8 cellular contexts compared by ENCODE assay signal in genomic region chr18:53698907-53699306, GRCh38.
A peak's percentile ranks its signal among the peaks of the same experiment; 100 is the strongest.
DNase-seq lines count a peak whose midpoint lies in the region; ATAC-seq, FAIRE-seq and TF ChIP-seq lines count a peak whose summit lies in the region.

No MANE protein-coding gene starts in this region.

- no peaks in the 10 kb centered on the region for H3K4me1 ChIP-seq in astrocyte (ENCODE audit: insufficient read depth, low read length)

- H3K27ac Mint-ChIP-seq in astrocyte (ENCODE audit: unreplicated experiment), result no peak overlapping the region

- H3K27me3 ChIP-seq in MG63 (no peaks in the 10 kb centered on the region), astrocyte (ENCODE audit: insufficient read depth, low read length) (no peaks in the 10 kb centered on the region), kidney epithelial cell (ENCODE audit: control insufficient read depth, insufficient read depth, low read length) (no peaks in the 10 kb centered on the region)

- H3K4me1 Mint-ChIP-seq in astrocyte (ENCODE audit: low read depth, unreplicated experiment), result no peaks in the 10 kb centered on the region

- H3K36me3 Mint-ChIP-seq in astrocyte (ENCODE audit: low read depth, unreplicated experiment), result no peaks in the 10 kb centered on the region

- H3K36me3 ChIP-seq in MG63, result no peaks in the 10 kb centered on the region
- no peaks in the 10 kb centered on the region for H3K36me3 ChIP-seq in astrocyte (ENCODE audit: insufficient read depth, low read length)
- no peaks in the 10 kb centered on the region for H3K36me3 ChIP-seq in kidney epithelial cell (ENCODE audit: control insufficient read depth, insufficient read depth, low read length)

- H3K4me3 Mint-ChIP-seq in astrocyte (ENCODE audit: unreplicated experiment), result no peak overlapping the region

- H3K79me2 ChIP-seq in astrocyte (ENCODE audit: insufficient read depth, low read length), result no peaks in the 10 kb centered on the region

- peaks cover 4% of the 10 kb centered on the region for H3K9me3 Mint-ChIP-seq in astrocyte (ENCODE audit: unreplicated experiment)

- no peaks in the 10 kb centered on the region for H4K20me1 ChIP-seq in astrocyte (ENCODE audit: insufficient read depth, low read length)

- FAIRE-seq in astrocyte (lab: Jason Lieb, UNC), result no peak

- H2AFZ ChIP-seq in astrocyte (ENCODE audit: low read depth, low read length), result no peak overlapping the region

- no peak overlapping the region for H3K4me2 ChIP-seq in astrocyte (ENCODE audit: low read length)

- H3K4me3 ChIP-seq in MG63 (no peak overlapping the region), astrocyte (ENCODE audit: insufficient read depth, low read depth, low read length) (no peak overlapping the region), kidney epithelial cell (ENCODE audit: low read depth, low read length) (no peak overlapping the region)

- no peak overlapping the region for H3K9ac ChIP-seq in astrocyte (ENCODE audit: low read length)

- H3K27ac ChIP-seq in astrocyte (ENCODE audit: low read depth, low read length), result no peak overlapping the region

- TF ChIP-seq CTCF in astrocyte (IDR thresholded peaks at IDR 0.05; ENCODE audit: insufficient read depth, low read depth, low read length), result peak; percentile 51
- peak; percentile 76 for TF ChIP-seq CTCF in kidney epithelial cell (IDR thresholded peaks at IDR 0.05; ENCODE audit: insufficient read depth, low read length, poor library complexity, severe bottlenecking)

- no peaks in the 10 kb centered on the region for H3K27me3 Mint-ChIP-seq in astrocyte (ENCODE audit: low read depth, unreplicated experiment)

- DNase-seq in activated CD4-positive, alpha-beta T cell treated with anti-CD3 and anti-CD28 coated beads for 48 hours, result peak; percentile 2
- no peak for DNase-seq in activated CD4-positive, alpha-beta T cell treated with anti-CD3 and anti-CD28 coated beads, Interleukin-2, amount 50 U/mL, for 4 hours
- peak; percentile 10 for DNase-seq in MG63
- DNase-seq in astrocyte (ENCODE audit: low read depth), result peak; percentile 5
- peak; percentile 7 for DNase-seq in kidney epithelial cell (ENCODE audit: low read depth)
- DNase-seq in OCI-M2 (lab: John Stamatoyannopoulos, UW; ENCODE audit: unreplicated experiment), result no peak
- DNase-seq in NOMO-1 treated with dmso at 0.1 percent for 144 hours (lab: John Stamatoyannopoulos, UW; ENCODE audit: unreplicated experiment), result no peak

- ATAC-seq in HG02798 (IDR thresholded peaks at IDR 0.05; ENCODE audit: poor library complexity, unreplicated experiment), result no peak

- H3K9me3 ChIP-seq in MG63 (no peaks in the 10 kb centered on the region), astrocyte (ENCODE audit: insufficient read depth, low read depth, low read length) (no peaks in the 10 kb centered on the region)

Comparison
In these comparisons a context has a peak if more than half of its experiments do, and no peak if none do; other contexts are left out.
1. DNase-seq: peak in activated CD4-positive, alpha-beta T cell treated with anti-CD3 and anti-CD28 coated beads for 48 hours (single experiment), MG63 (single experiment), astrocyte (single experiment) and kidney epithelial cell (single experiment); none in activated CD4-positive, alpha-beta T cell treated with anti-CD3 and anti-CD28 coated beads, Interleukin-2, amount 50 U/mL, for 4 hours (0 of 2), OCI-M2 (single experiment) and NOMO-1 treated with dmso at 0.1 percent for 144 hours (single experiment).